Comparison of ENCODE assay signal across 9 cellular contexts in genomic region chr6:6712258-6712978, GRCh38.
A peak's percentile ranks its signal among the peaks of the same experiment; 100 is the strongest.
DNase-seq lines count a peak whose midpoint lies in the region; ATAC-seq, FAIRE-seq and TF ChIP-seq lines count a peak whose summit lies in the region.
"Had no signal": no experiment of that assay in that cellular context is flagged by ENCODE, and none has a peak within 500 bp of the region (broad histone marks: within the 10 kb centered on the region; RNA-seq: fewer than 3 reads in every experiment).

No MANE protein-coding gene starts in this region.

- H3K4me3 ChIP-seq in epithelial cell of esophagus (ENCODE audit: low read length) (no peak overlapping the region), pancreas (no peak overlapping the region)

- no peaks in the 10 kb centered on the region for H3K27me3 ChIP-seq in pancreas

- H3K4me3 Mint-ChIP-seq in T-helper 2 cell treated with Interferon-gamma antibody and Interleukin-4, amounts not matched to agents 5 μg/mL and 100 μg/mL, for 36 hours = peak overlapping the region; percentile 64

- peak; percentile 83 to 94 (median 94) for ATAC-seq in pancreas
- ATAC-seq in GM21737 (IDR thresholded peaks at IDR 0.05; ENCODE audit: unreplicated experiment) = no peak

- no peaks in the 10 kb centered on the region for H3K9me3 Mint-ChIP-seq in T-helper 2 cell treated with Interferon-gamma antibody and Interleukin-4, amounts not matched to agents 5 μg/mL and 100 μg/mL, for 36 hours

- TF ChIP-seq CTCF in epithelial cell of esophagus (IDR thresholded peaks at IDR 0.05; ENCODE audit: insufficient read depth, low read depth, low read length, missing control alignments) = peak; percentile 24
- no peak for TF ChIP-seq CTCF in pancreas (IDR thresholded peaks at IDR 0.05)

- H3K27ac Mint-ChIP-seq in T-helper 2 cell treated with Interferon-gamma antibody and Interleukin-4, amounts not matched to agents 5 μg/mL and 100 μg/mL, for 36 hours = no peak overlapping the region

- no peak for DNase-seq in T-helper 2 cell treated with Interferon-gamma antibody and Interleukin-4, amounts not matched to agents 5 μg/mL and 100 μg/mL, for 36 hours (ENCODE audit: low spot score)
- no peak for DNase-seq in T-helper 2 cell
- DNase-seq in NCI-H460 (ENCODE audit: extremely low read depth, low read depth) = peak; percentile 71
- DNase-seq in epithelial cell of esophagus (ENCODE audit: low read depth) = peak; percentile 98
- DNase-seq in pancreas = peak in 5 of 6 donors; percentile 43 to 72 (median 66)
- DNase-seq in NCI-H1092 (lab: John Stamatoyannopoulos, UW) = no peak
- DNase-seq in NK-92 (lab: John Stamatoyannopoulos, UW; ENCODE audit: unreplicated experiment) = no peak

- H3K36me3 Mint-ChIP-seq in T-helper 2 cell treated with Interferon-gamma antibody and Interleukin-4, amounts not matched to agents 5 μg/mL and 100 μg/mL, for 36 hours (ENCODE audit: low read depth) = no peaks in the 10 kb centered on the region
- H3K36me3 Mint-ChIP-seq: CD4-positive, CD25-positive, alpha-beta regulatory T cell had no signal

- intact Hi-C loops in pancreas (cut with DNase I) = loop anchor here in 1 of 3 donors (10.0 kb wide), 1 partner anchor 532 kb away; no protein-coding TSS in a partner anchor

- H3K9me3 ChIP-seq in pancreas = no peaks in the 10 kb centered on the region

- no peaks in the 10 kb centered on the region for H3K36me3 ChIP-seq in pancreas

- 20 to 22% methylated on average over 15 of the region's 15 CpGs for WGBS in pancreas, 2 donors

- H3K4me1 Mint-ChIP-seq in T-helper 2 cell treated with Interferon-gamma antibody and Interleukin-4, amounts not matched to agents 5 μg/mL and 100 μg/mL, for 36 hours (ENCODE audit: low read depth) = peaks cover 22% of the 10 kb centered on the region

- peaks cover 0 to 6% (median 3%) of the 10 kb centered on the region in 3 donors for H3K4me1 ChIP-seq in pancreas

- peaks cover 30% of the 10 kb centered on the region for H3K27me3 Mint-ChIP-seq in T-helper 2 cell treated with Interferon-gamma antibody and Interleukin-4, amounts not matched to agents 5 μg/mL and 100 μg/mL, for 36 hours (ENCODE audit: low read depth)

- H3K27ac ChIP-seq in pancreas = peak overlapping the region in 3 of 4 donors; percentile 63 to 84 (median 81)

- no peak for FAIRE-seq in pancreas (lab: Jason Lieb, UNC)

Comparison
In these comparisons a context has a peak if more than half of its experiments do, and no peak if none do; other contexts are left out.
1. DNase-seq: peak in NCI-H460 (single experiment), epithelial cell of esophagus (single experiment) and pancreas (5 of 6); none in T-helper 2 cell treated with Interferon-gamma antibody and Interleukin-4, amounts not matched to agents 5 μg/mL and 100 μg/mL, for 36 hours (single experiment), T-helper 2 cell (0 of 5), NCI-H1092 (single experiment) and NK-92 (single experiment).